In the genomic region with DNA sequence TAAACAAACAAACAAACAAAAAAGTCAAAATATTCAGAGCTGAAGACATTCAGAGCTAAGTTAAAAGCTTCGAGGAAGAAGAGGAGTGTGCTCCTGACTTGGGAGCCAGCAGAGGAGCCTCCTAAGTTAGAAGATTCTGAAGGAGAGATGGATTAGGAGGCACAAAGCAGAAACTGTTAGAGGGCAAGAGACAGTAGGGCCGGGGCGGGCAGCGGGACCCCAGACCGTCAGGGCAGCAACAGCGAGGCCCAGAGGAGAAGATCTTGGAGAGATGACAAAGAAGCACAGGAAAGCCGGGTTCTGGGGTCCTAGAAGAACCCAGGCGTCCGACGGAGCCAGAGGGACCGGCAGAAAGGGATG, we compare ENCODE assay signal across 8 cellular contexts. TPM values are rescaled to one million over a fixed set of nuclear protein-coding genes. Genes with fewer than 3 reads are reported as not detected.
DNase-seq lines count a peak whose midpoint lies in the region; ATAC-seq and TF ChIP-seq lines count a peak whose summit lies in the region.

No MANE protein-coding gene starts in this region.

- peaks cover 15% of the 10 kb centered on the region for H3K27me3 Mint-ChIP-seq in CD4-positive, alpha-beta T cell
- H3K27me3 Mint-ChIP-seq in endodermal cell (ENCODE audit: insufficient read depth) = peaks cover 21% of the 10 kb centered on the region
- H3K27me3 Mint-ChIP-seq in natural killer cell (ENCODE audit: low read depth in 2 of 2) = peaks cover 12 to 32% of the 10 kb centered on the region in 2 donors

- peak overlapping the region; percentile 25 for H3K9ac ChIP-seq in endodermal cell (ENCODE audit: extremely low read depth, low read length, poor library complexity, severe bottlenecking)

- POLR2A ChIA-PET in CD4-positive, alpha-beta T cell (lab: Charles Lee) = no interaction called here

- H3K36me3 Mint-ChIP-seq in CD4-positive, alpha-beta T cell (ENCODE audit: low read depth) = no peaks in the 10 kb centered on the region
- H3K36me3 Mint-ChIP-seq in endodermal cell (ENCODE audit: low read depth) (no peaks in the 10 kb centered on the region), natural killer cell (no peaks in the 10 kb centered on the region)

- H3K36me3 ChIP-seq in endodermal cell (ENCODE audit: control insufficient read depth, insufficient read depth, low read length) = no peaks in the 10 kb centered on the region

- H3K4me1 ChIP-seq in endodermal cell (ENCODE audit: control insufficient read depth, insufficient read depth, low read length) = no peaks in the 10 kb centered on the region

- no peak for ATAC-seq in CD4-positive, alpha-beta T cell (ENCODE audit: poor library complexity)
- ATAC-seq in natural killer cell = no peak

- peak overlapping the region; percentile 61 for H3K27ac Mint-ChIP-seq in CD4-positive, alpha-beta T cell
- no peak overlapping the region for H3K27ac Mint-ChIP-seq in endodermal cell
- H3K27ac Mint-ChIP-seq in natural killer cell = peak overlapping the region in 1 of 2 donors; percentile 52

- peaks cover 14% of the 10 kb centered on the region for H3K27me3 ChIP-seq in CD4-positive, alpha-beta T cell (ENCODE audit: control insufficient read depth, insufficient read depth, low read length)
- peaks cover 8% of the 10 kb centered on the region for H3K27me3 ChIP-seq in endodermal cell (ENCODE audit: control insufficient read depth, insufficient read depth, low read length, poor library complexity, severe bottlenecking)

- DNase-seq in CD4-positive, alpha-beta T cell = no peak
- peak; percentile 27 for DNase-seq in NCI-H146 (lab: John Stamatoyannopoulos, UW)
- no peak for DNase-seq in endodermal cell
- no peak for DNase-seq in natural killer cell
- no peak for DNase-seq in AG08396 (ENCODE audit: low spot score)
- no peak for DNase-seq in ecto neural progenitor cell (ENCODE audit: low spot score)
- no peak for DNase-seq in activated effector memory CD4-positive, alpha-beta T cell treated with Interleukin-2 at 50 U/mL for 16 hours
- no peak for DNase-seq in stimulated activated CD4-positive, alpha-beta T cell treated with anti-CD3 and anti-CD28 coated beads, Interleukin-2, amount 100 ng/mL, for 48 hours

- no peak for TF ChIP-seq CTCF in CD4-positive, alpha-beta T cell (IDR thresholded peaks at IDR 0.05)
- TF ChIP-seq CTCF in endodermal cell (conservative IDR thresholded peaks at IDR 0.05) = no peak
- no peak for TF ChIP-seq CTCF in natural killer cell (IDR thresholded peaks at IDR 0.05)

- no peaks in the 10 kb centered on the region for H3K9me3 Mint-ChIP-seq in CD4-positive, alpha-beta T cell
- H3K9me3 Mint-ChIP-seq in endodermal cell (peaks cover 37% of the 10 kb centered on the region), natural killer cell (no peaks in the 10 kb centered on the region)

- CTCF ChIA-PET in CD4-positive, alpha-beta T cell (lab: Charles Lee) = no interaction called here

- WGBS in endodermal cell (ENCODE audit: insufficient coverage in 1 of 2, insufficient read length in 1 of 2), 2 experiments = 5% methylated on average over 11 of the region's 11 CpGs; no CpG with 5 or more reads in 1 of the 2 experiments

- no peaks in the 10 kb centered on the region for H3K9me3 ChIP-seq in CD4-positive, alpha-beta T cell (ENCODE audit: control insufficient read depth, low read length)
- H3K9me3 ChIP-seq in endodermal cell (ENCODE audit: control insufficient read depth, low read length) = no peaks in the 10 kb centered on the region

- no peak overlapping the region for H3K27ac ChIP-seq in CD4-positive, alpha-beta T cell (ENCODE audit: low read depth, low read length)
- no peak overlapping the region for H3K27ac ChIP-seq in endodermal cell (ENCODE audit: low read depth, low read length)

- peaks cover 19% of the 10 kb centered on the region for H3K4me1 Mint-ChIP-seq in CD4-positive, alpha-beta T cell (ENCODE audit: low read depth)
- H3K4me1 Mint-ChIP-seq in endodermal cell = peaks cover 4% of the 10 kb centered on the region
- peaks cover 12 to 13% of the 10 kb centered on the region in 2 donors for H3K4me1 Mint-ChIP-seq in natural killer cell

- H3K4me3 ChIP-seq in endodermal cell (ENCODE audit: low read length) = peak overlapping the region; percentile 71

- peak overlapping the region; percentile 85 for H3K4me3 Mint-ChIP-seq in CD4-positive, alpha-beta T cell
- H3K4me3 Mint-ChIP-seq in endodermal cell (peak overlapping the region; percentile 71), natural killer cell (peak overlapping the region; percentile 73)

- intact Hi-C loops in CD4-positive, alpha-beta T cell (cut with DNase I, micrococcal nuclease) = no loop called here
- intact Hi-C loops in natural killer cell (cut with micrococcal nuclease) = no loop called here

RNA-seq across cellular contexts. Expression of gene KLHL13, which starts 0.7 kb away (rescaled TPM):
- total RNA-seq in CD4-positive, alpha-beta T cell = under 1 TPM; 0.19 to 0.36 TPM
- 10 to 100 TPM in 1 of 2 donors, 1 to 10 TPM in 1; 3.7 to 12.4 TPM for total RNA-seq in endodermal cell
- polyA plus RNA-seq in endodermal cell (2013, experiment 1 of 2) = 14.9 TPM
- polyA plus RNA-seq in endodermal cell (2013, experiment 2 of 2) = 16.5 TPM
- under 1 TPM; 0.11 to 0.73 (median 0.16) TPM for total RNA-seq in natural killer cell
